12 cellular contexts compared by ENCODE assay signal in genomic region chr5:127833999-127834953, GRCh38.
A peak's percentile ranks its signal among the peaks of the same experiment; 100 is the strongest.
DNase-seq lines count a peak whose midpoint lies in the region; ATAC-seq, FAIRE-seq and TF ChIP-seq lines count a peak whose summit lies in the region.
"Had no signal": no experiment of that assay in that cellular context is flagged by ENCODE, and none has a peak within 500 bp of the region (broad histone marks: within the 10 kb centered on the region; RNA-seq: fewer than 3 reads in every experiment).

No MANE protein-coding gene starts in this region.

- no peak overlapping the region for H3K9ac ChIP-seq in HepG2 (ENCODE audit: insufficient read depth, low read depth, low read length)

- ATAC-seq in HepG2 (no peak), right lobe of liver (no peak), HG03342 (IDR thresholded peaks at IDR 0.05; ENCODE audit: unreplicated experiment) (peak; percentile 65)

- peaks cover 13% of the 10 kb centered on the region for H3K4me1 Mint-ChIP-seq in type B pancreatic cell (ENCODE audit: unreplicated experiment)
- H3K4me1 Mint-ChIP-seq: CD4-positive, CD25-positive, alpha-beta regulatory T cell had no signal

- no peaks in the 10 kb centered on the region for H3K9me3 Mint-ChIP-seq in type B pancreatic cell

- H3K9me3 ChIP-seq in HepG2 (ENCODE audit: low read length) (no peaks in the 10 kb centered on the region), right lobe of liver (no peaks in the 10 kb centered on the region)
- H3K9me3 ChIP-seq: tibial artery had no signal

- TF ChIP-seq EP300 in HepG2 (IDR thresholded peaks at IDR 0.05; ENCODE audit: low read depth in 2 of 2, low read length in 2 of 2) (no peak), HepG2 (CRISPR knock-in tag; IDR thresholded peaks at IDR 0.05; ENCODE audit: borderline replicate concordance) (no peak)

- no TSS peak for BruUV-seq in HepG2 (replicated peaks; lab: Mats Ljungman, UMichigan)

- POLR2A ChIA-PET in HepG2 (lab: Yijun Ruan, JAX): no interaction called here

- WGBS in HepG2 (ENCODE audit: low lambda C conversion rate): 12% methylated on average over 7 of the region's 7 CpGs
- 46% methylated on average over 7 of the region's 7 CpGs for WGBS in right lobe of liver (ENCODE audit: insufficient coverage, low coverage, low lambda C conversion rate, missing lambda C conversion rate)

- no peak overlapping the region for H2AFZ ChIP-seq in HepG2 (ENCODE audit: low read length)

- H3K79me2 ChIP-seq in HepG2 (ENCODE audit: insufficient read depth, low read length): no peaks in the 10 kb centered on the region

- no peak overlapping the region for H3K4me2 ChIP-seq in HepG2 (ENCODE audit: low read depth, low read length)

- H3K4me3 ChIP-seq in HepG2 (replicated peaks in 1 of 3; ENCODE audit: insufficient read depth in 1 of 3, low read depth in 2 of 3, low read length in 3 of 3): no peak overlapping the region
- H3K4me3 ChIP-seq in right lobe of liver: no peak overlapping the region
- H3K4me3 ChIP-seq: tibial artery had no signal

- CTCF ChIA-PET in HepG2 (lab: Yijun Ruan, JAX; ENCODE audit: low intra/inter-chr PET ratio, low total read pairs): no interaction called here

- TF ChIP-seq RAD21 in HepG2 (CRISPR knock-in tag; IDR thresholded peaks at IDR 0.05): no peak

- TF ChIP-seq CTCF in HepG2 (CRISPR knock-in tag; IDR thresholded peaks at IDR 0.05): no peak
- TF ChIP-seq CTCF in right lobe of liver (IDR thresholded peaks at IDR 0.05): no peak
- TF ChIP-seq CTCF in VCaP (conservative IDR thresholded peaks at IDR 0.05): no peak; the same call in 1 of the 2 replicates
- no peak for TF ChIP-seq CTCF in type B pancreatic cell (conservative IDR thresholded peaks at IDR 0.05)

- H3K4me1 ChIP-seq in HepG2 (ENCODE audit: insufficient read depth, low read length): no peaks in the 10 kb centered on the region
- no peaks in the 10 kb centered on the region for H3K4me1 ChIP-seq in right lobe of liver
- H3K4me1 ChIP-seq: tibial artery had no signal

- intact Hi-C loops in HepG2 (cut with micrococcal nuclease; ENCODE audit: unreplicated experiment) (no loop called here), right lobe of liver (cut with DNase I) (no loop called here)

- TF ChIP-seq POLR2A in HepG2 (IDR thresholded peaks at IDR 0.05; ENCODE audit: insufficient read depth in 1 of 2, low read depth in 2 of 2, low read length in 2 of 2) (no peak), right lobe of liver (IDR thresholded peaks at IDR 0.05) (no peak)

- no peaks in the 10 kb centered on the region for H3K27me3 Mint-ChIP-seq in type B pancreatic cell

- no peaks in the 10 kb centered on the region for H4K20me1 ChIP-seq in HepG2 (ENCODE audit: insufficient read depth, low read length)

- no peaks in the 10 kb centered on the region for H3K27me3 ChIP-seq in HepG2 (ENCODE audit: control insufficient read depth in 1 of 2, insufficient read depth in 2 of 2, low read length in 2 of 2)
- no peaks in the 10 kb centered on the region for H3K27me3 ChIP-seq in right lobe of liver
- H3K27me3 ChIP-seq: tibial artery had no signal

- H3K27ac Mint-ChIP-seq in type B pancreatic cell: peak overlapping the region; percentile 28
- H3K27ac Mint-ChIP-seq: CD4-positive, CD25-positive, alpha-beta regulatory T cell had no signal

- DNase-seq in HepG2 (ENCODE audit: low spot score): no peak
- no peak for DNase-seq in right lobe of liver
- no peak for DNase-seq in type B pancreatic cell (ENCODE audit: extremely low spot score, unreplicated experiment)
- DNase-seq in NCI-H1436 (lab: John Stamatoyannopoulos, UW): no peak
- no peak for DNase-seq in RKO (ENCODE audit: low spot score)
- no peak for DNase-seq in activated T-cell treated with anti-CD3 and anti-CD28 coated beads, Interleukin-2, amount 50 U/mL, for 1 hour
- DNase-seq: activated CD4-positive, alpha-beta T cell treated with anti-CD3 and anti-CD28 coated beads, Interleukin-2, amount 50 U/mL, for 48 hours; CD4-positive, CD25-positive, alpha-beta regulatory T cell; NCI-H345; tibial artery had no signal

- H3K27ac ChIP-seq in HepG2 (ENCODE audit: extremely low read length, insufficient read depth, low read length): no peak overlapping the region
- H3K27ac ChIP-seq in right lobe of liver: no peak overlapping the region
- peak overlapping the region; percentile 60 for H3K27ac ChIP-seq in VCaP
- H3K27ac ChIP-seq: tibial artery had no signal

- FAIRE-seq in HepG2 (lab: Jason Lieb, UNC): no peak

- H3K4me3 Mint-ChIP-seq in type B pancreatic cell: peak overlapping the region; percentile 0
- H3K4me3 Mint-ChIP-seq: CD4-positive, CD25-positive, alpha-beta regulatory T cell had no signal

- no peaks in the 10 kb centered on the region for H3K36me3 ChIP-seq in HepG2 (replicated peaks in 1 of 2; ENCODE audit: control insufficient read depth in 1 of 2, insufficient read depth in 2 of 2, low read length in 2 of 2)
- H3K36me3 ChIP-seq in right lobe of liver: no peaks in the 10 kb centered on the region
- H3K36me3 ChIP-seq: tibial artery had no signal

- in situ Hi-C loops in HepG2 (cut with HindIII; ENCODE audit: extremely low pct_ligation_motif_present, low pct_unique_long_range_greater_than_20kb): no loop called here

- no peaks in the 10 kb centered on the region for H3K36me3 Mint-ChIP-seq in type B pancreatic cell
- H3K36me3 Mint-ChIP-seq: CD4-positive, CD25-positive, alpha-beta regulatory T cell had no signal

TF ChIP-seq in HepG2, 621 proteins besides CTCF, POLR2A, EP300 and RAD21:
- TF ChIP-seq, protein P1, sequence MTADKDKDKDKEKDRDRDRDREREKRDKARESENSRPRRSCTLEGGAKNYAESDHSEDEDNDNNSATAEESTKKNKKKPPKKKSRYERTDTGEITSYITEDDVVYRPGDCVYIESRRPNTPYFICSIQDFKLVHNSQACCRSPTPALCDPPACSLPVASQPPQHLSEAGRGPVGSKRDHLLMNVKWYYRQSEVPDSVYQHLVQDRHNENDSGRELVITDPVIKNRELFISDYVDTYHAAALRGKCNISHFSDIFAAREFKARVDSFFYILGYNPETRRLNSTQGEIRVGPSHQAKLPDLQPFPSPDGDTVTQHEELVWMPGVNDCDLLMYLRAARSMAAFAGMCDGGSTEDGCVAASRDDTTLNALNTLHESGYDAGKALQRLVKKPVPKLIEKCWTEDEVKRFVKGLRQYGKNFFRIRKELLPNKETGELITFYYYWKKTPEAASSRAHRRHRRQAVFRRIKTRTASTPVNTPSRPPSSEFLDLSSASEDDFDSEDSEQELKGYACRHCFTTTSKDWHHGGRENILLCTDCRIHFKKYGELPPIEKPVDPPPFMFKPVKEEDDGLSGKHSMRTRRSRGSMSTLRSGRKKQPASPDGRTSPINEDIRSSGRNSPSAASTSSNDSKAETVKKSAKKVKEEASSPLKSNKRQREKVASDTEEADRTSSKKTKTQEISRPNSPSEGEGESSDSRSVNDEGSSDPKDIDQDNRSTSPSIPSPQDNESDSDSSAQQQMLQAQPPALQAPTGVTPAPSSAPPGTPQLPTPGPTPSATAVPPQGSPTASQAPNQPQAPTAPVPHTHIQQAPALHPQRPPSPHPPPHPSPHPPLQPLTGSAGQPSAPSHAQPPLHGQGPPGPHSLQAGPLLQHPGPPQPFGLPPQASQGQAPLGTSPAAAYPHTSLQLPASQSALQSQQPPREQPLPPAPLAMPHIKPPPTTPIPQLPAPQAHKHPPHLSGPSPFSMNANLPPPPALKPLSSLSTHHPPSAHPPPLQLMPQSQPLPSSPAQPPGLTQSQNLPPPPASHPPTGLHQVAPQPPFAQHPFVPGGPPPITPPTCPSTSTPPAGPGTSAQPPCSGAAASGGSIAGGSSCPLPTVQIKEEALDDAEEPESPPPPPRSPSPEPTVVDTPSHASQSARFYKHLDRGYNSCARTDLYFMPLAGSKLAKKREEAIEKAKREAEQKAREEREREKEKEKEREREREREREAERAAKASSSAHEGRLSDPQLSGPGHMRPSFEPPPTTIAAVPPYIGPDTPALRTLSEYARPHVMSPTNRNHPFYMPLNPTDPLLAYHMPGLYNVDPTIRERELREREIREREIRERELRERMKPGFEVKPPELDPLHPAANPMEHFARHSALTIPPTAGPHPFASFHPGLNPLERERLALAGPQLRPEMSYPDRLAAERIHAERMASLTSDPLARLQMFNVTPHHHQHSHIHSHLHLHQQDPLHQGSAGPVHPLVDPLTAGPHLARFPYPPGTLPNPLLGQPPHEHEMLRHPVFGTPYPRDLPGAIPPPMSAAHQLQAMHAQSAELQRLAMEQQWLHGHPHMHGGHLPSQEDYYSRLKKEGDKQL (CRISPR knock-in tag; IDR thresholded peaks at IDR 0.05; ENCODE audit: low read depth): no peak
- TF ChIP-seq CEBPB (IDR thresholded peaks at IDR 0.05; ENCODE audit: borderline replicate concordance, low read depth, low read length) (peak; percentile 75), NCOA5 (CRISPR knock-in tag; IDR thresholded peaks at IDR 0.05) (no peak), ZNF503 (CRISPR knock-in tag; IDR thresholded peaks at IDR 0.05) (no peak)
